11 cellular contexts compared by ENCODE assay signal in genomic region chr13:42525035-42525504, GRCh38. TPM values are rescaled to one million over a fixed set of nuclear protein-coding genes. Genes with fewer than 3 reads are reported as not detected.
DNase-seq lines count a peak whose midpoint lies in the region; ATAC-seq, FAIRE-seq and TF ChIP-seq lines count a peak whose summit lies in the region.
"Had no signal": no experiment of that assay in that cellular context is flagged by ENCODE, and none has a peak within 500 bp of the region (broad histone marks: within the 10 kb centered on the region; RNA-seq: fewer than 3 reads in every experiment).

No MANE protein-coding gene starts in this region.

- H3K9me2 ChIP-seq in GM23248 (ENCODE audit: insufficient read depth): no peaks in the 10 kb centered on the region

- H3K36me3 Mint-ChIP-seq in stimulated activated memory B cell treated with anti-CD40 and anti-IgM and Interleukin-4, amounts not matched to agents 10 μg/mL and 1 μg/mL and 100 μg/mL, for 72 hours: no peaks in the 10 kb centered on the region

- H4K20me1 ChIP-seq in GM23248 (ENCODE audit: insufficient read depth): no peaks in the 10 kb centered on the region

- H3K4me3 Mint-ChIP-seq in stimulated activated memory B cell treated with anti-CD40 and anti-IgM and Interleukin-4, amounts not matched to agents 10 μg/mL and 1 μg/mL and 100 μg/mL, for 72 hours: no peak overlapping the region
- H3K4me3 Mint-ChIP-seq: activated T-helper 1 cell treated with anti-CD3 and anti-CD28 coated beads, Interleukin-12 subunit alpha, Interleukin-12 subunit beta, Interleukin-2, Interleukin-4 antibody, amounts not matched to agents 30 ng/mL and 10 ng/mL and 1 ng/mL, durations not matched to agents 14 hours and 24 hours and 36 hours had no signal

- ATAC-seq in stimulated activated memory B cell treated with anti-CD40 and anti-IgM and Interleukin-4, amounts not matched to agents 10 μg/mL and 1 μg/mL and 100 μg/mL, for 72 hours: no peak

- TF ChIP-seq CTCF in fibroblast of mammary gland (conservative IDR thresholded peaks at IDR 0.05; ENCODE audit: control insufficient read depth, insufficient read depth, low read depth, low read length): no peak
- no peak for TF ChIP-seq CTCF in sigmoid colon (IDR thresholded peaks at IDR 0.05)

- H3K36me3 ChIP-seq in GM23248 (ENCODE audit: low read depth) (no peaks in the 10 kb centered on the region), sigmoid colon (no peaks in the 10 kb centered on the region)

- in situ Hi-C loops in GM23248 (cut with MboI): no loop called here

- no peaks in the 10 kb centered on the region for H3K9me3 ChIP-seq in GM23248 (ENCODE audit: low read depth)
- no peaks in the 10 kb centered on the region for H3K9me3 ChIP-seq in sigmoid colon

- no peaks in the 10 kb centered on the region for H3K79me2 ChIP-seq in GM23248 (ENCODE audit: insufficient read depth)

- no peak overlapping the region for H3K4me2 ChIP-seq in GM23248 (ENCODE audit: unreplicated experiment)

- DNase-seq in GM23248 (peak; percentile 15), RCC 7860 (ENCODE audit: low spot score) (peak; percentile 84), fibroblast of mammary gland (ENCODE audit: low read depth) (peak; percentile 72), cardiac septum (ENCODE audit: low spot score) (no peak), activated gamma-delta T cell treated with Interleukin-2 at 50 U/mL for 16 hours (no peak), sigmoid colon (no peak)
- DNase-seq: effector CD8-positive, alpha-beta T cell had no signal

- no peak for TF ChIP-seq POLR2A in sigmoid colon (IDR thresholded peaks at IDR 0.05)

- H3K4me3 ChIP-seq in GM23248 (no peak overlapping the region), fibroblast of mammary gland (ENCODE audit: control insufficient read depth, low read depth, low read length) (no peak overlapping the region), sigmoid colon (no peak overlapping the region)

- FAIRE-seq in RCC 7860 (lab: Jason Lieb, UNC): peak; percentile 27
- FAIRE-seq: keratinocyte had no signal

- intact Hi-C loops in cardiac septum (cut with DNase I): no loop called here
- intact Hi-C loops in sigmoid colon (cut with DNase I): no loop called here

- H3K27me3 Mint-ChIP-seq in stimulated activated memory B cell treated with anti-CD40 and anti-IgM and Interleukin-4, amounts not matched to agents 10 μg/mL and 1 μg/mL and 100 μg/mL, for 72 hours: no peaks in the 10 kb centered on the region

- H3K27me3 ChIP-seq in GM23248 (replicated peaks; ENCODE audit: insufficient read depth): peaks cover 25% of the 10 kb centered on the region
- H3K27me3 ChIP-seq in sigmoid colon: no peaks in the 10 kb centered on the region

- no peak overlapping the region for H3K27ac ChIP-seq in GM23248
- H3K27ac ChIP-seq in sigmoid colon: no peak overlapping the region

- H3K9ac ChIP-seq in GM23248: no peak overlapping the region

- H3K27ac Mint-ChIP-seq in stimulated activated memory B cell treated with anti-CD40 and anti-IgM and Interleukin-4, amounts not matched to agents 10 μg/mL and 1 μg/mL and 100 μg/mL, for 72 hours: peak overlapping the region; percentile 34
- H3K27ac Mint-ChIP-seq: activated T-helper 1 cell treated with anti-CD3 and anti-CD28 coated beads, Interleukin-12 subunit alpha, Interleukin-12 subunit beta, Interleukin-2, Interleukin-4 antibody, amounts not matched to agents 30 ng/mL and 10 ng/mL and 1 ng/mL, durations not matched to agents 14 hours and 24 hours and 36 hours had no signal

- H3K4me1 ChIP-seq in GM23248 (ENCODE audit: insufficient read depth) (no peaks in the 10 kb centered on the region), sigmoid colon (no peaks in the 10 kb centered on the region)

- TF ChIP-seq EP300 in sigmoid colon (IDR thresholded peaks at IDR 0.05): no peak

- H3K9me3 Mint-ChIP-seq in stimulated activated memory B cell treated with anti-CD40 and anti-IgM and Interleukin-4, amounts not matched to agents 10 μg/mL and 1 μg/mL and 100 μg/mL, for 72 hours: no peaks in the 10 kb centered on the region

- H3F3A ChIP-seq in GM23248 (ENCODE audit: insufficient read depth): no peaks in the 10 kb centered on the region

- H2AFZ ChIP-seq in GM23248: no peak overlapping the region

- H3K4me1 Mint-ChIP-seq in stimulated activated memory B cell treated with anti-CD40 and anti-IgM and Interleukin-4, amounts not matched to agents 10 μg/mL and 1 μg/mL and 100 μg/mL, for 72 hours: peaks cover 26% of the 10 kb centered on the region

- whole genome bisulfite sequencing in GM23248 (ENCODE audit: low coverage in 1 of 2, low lambda C conversion rate in 2 of 2, missing lambda C conversion rate in 2 of 2), 2 experiments: 5 to 14% methylated on average over 2 of the region's 2 CpGs
- WGBS in sigmoid colon, 2 donors: 49 to 69% methylated on average over 2 of the region's 2 CpGs

RNA-seq across cellular contexts. Expression of gene TNFSF11, which starts 48.9 kb away (rescaled TPM):
- not detected in 2 replicates for total RNA-seq in GM23248 (2014; rRNA removed; shearing (Covaris generic))
- not detected in 2 replicates for polyA plus RNA-seq in GM23248 (2016; fragmentation: Nextera tagmentation; extraction: Ambion mirVana)
- total RNA-seq in cardiac septum: not detected
- total RNA-seq in sigmoid colon: not detected
- polyA plus RNA-seq in sigmoid colon: 1 to 10 TPM in 1 of 3 donors, not detected in 2; 1.8 TPM
- total RNA-seq: G401 had no signal
- polyA plus RNA-seq: keratinocyte had no signal

Comparison
In these comparisons a context has a peak if more than half of its experiments do, and no peak if none do; other contexts are left out.
1. DNase-seq: peak in GM23248 (single experiment), RCC 7860 (single experiment) and fibroblast of mammary gland (single experiment); none in cardiac septum (single experiment), activated gamma-delta T cell treated with Interleukin-2 at 50 U/mL for 16 hours (single experiment) and sigmoid colon (single experiment).